Comparison of ENCODE assay signal across 8 cellular contexts in the genomic region with DNA sequence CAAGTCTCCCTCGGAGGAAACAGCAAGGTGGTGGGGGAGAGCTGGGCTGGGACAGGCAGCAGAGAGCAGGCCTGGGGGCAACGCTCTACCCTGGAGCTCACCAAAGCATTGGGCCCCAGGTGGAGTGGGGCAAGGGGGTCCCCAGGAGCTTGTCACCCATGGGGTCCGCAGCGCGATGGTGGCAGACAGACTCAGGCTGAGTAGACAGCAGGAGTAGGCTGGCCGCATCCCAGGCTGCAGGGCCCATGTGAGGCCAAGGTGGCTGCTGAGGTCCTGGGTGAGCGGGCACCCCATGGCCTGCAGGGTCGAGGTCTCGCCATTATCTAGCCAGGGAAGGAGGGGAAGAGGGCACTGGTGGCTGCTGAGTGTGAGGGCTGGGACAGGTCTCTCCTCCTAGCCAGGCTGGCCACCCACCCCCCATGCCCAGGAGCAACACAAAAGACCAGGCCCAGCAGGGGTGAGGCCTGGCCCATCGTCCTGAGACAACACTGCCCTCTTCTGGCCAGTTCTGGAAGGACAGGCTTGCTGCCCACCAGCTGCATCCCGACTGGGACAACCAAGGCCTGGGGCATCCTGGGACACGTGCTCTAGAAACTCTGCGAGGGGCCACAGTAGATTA.
DNase-seq lines count a peak whose midpoint lies in the region; ATAC-seq lines count a peak whose summit lies in the region.

No MANE protein-coding gene starts in this region.

- DNase-seq in activated gamma-delta T cell treated with Interleukin-2 at 50 U/mL for 16 hours (peak; percentile 72), activated gamma-delta T cell (lab: John Stamatoyannopoulos, UW) (no peak), NCI-H2029 treated with DMSO at 0.1 percent for 48 hours (lab: John Stamatoyannopoulos, UW) (peak; percentile 8), caudate nucleus (lab: John Stamatoyannopoulos, UW) (peak in 43 of 61 donors; percentile 9 to 70 (median 37))
- peak; percentile 47 to 71 (median 58) for DNase-seq in activated CD4-positive, CD25-positive, alpha-beta regulatory T cell (lab: John Stamatoyannopoulos, UW)
- peak; percentile 31 to 76 (median 52) for DNase-seq in stimulated activated CD4-positive, alpha-beta T cell treated with anti-CD3 and anti-CD28 coated beads, TNF-alpha, amount 100 ng/mL, for 1 hour (ENCODE audit: low read depth in 3 of 3, low spot score in 1 of 3)

- H3K27me3 ChIP-seq in layer of hippocampus (ENCODE audit: control insufficient read depth, insufficient read depth, low read length) = no peaks in the 10 kb centered on the region

- H3K27ac ChIP-seq in caudate nucleus (ENCODE audit: low read depth, low read length) (peak overlapping the region; percentile 76), layer of hippocampus (ENCODE audit: low read depth, low read length) (peak overlapping the region; percentile 48)

- ATAC-seq in GM18909 (IDR thresholded peaks at IDR 0.05; ENCODE audit: poor library complexity, unreplicated experiment) = no peak
